In the genomic region with DNA sequence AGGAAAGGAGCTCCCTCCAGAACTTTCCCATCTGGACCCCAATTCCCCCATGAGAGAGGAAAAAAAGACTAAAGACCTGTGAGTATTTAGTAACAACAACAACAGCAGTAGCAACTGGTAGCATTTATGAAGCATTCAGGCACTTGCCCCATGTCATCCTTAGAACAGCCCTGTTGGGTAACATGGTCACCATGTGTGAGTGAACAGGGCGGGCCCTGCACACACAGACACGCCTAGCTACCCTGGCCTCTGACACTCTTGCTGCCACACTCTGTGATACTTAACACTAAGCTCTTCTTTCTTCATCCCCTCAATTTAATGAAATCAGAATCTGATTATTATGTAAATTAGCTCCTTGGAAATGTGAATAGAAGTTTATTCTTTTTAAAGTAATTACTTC, we compare ENCODE assay signal across 16 cellular contexts. TPM values are rescaled to one million over a fixed set of nuclear protein-coding genes. Genes with fewer than 3 reads are reported as not detected.
"Had no signal": no experiment of that assay in that cellular context is flagged by ENCODE, and none has a peak within 500 bp of the region (broad histone marks: within the 10 kb centered on the region; RNA-seq: fewer than 3 reads in every experiment).

No MANE protein-coding gene starts in this region.

- DNase-seq: activated CD4-positive, alpha-beta T cell treated with anti-CD3 and anti-CD28 coated beads for 1 hour; activated CD4-positive, alpha-beta T cell treated with anti-CD3 and anti-CD28 coated beads, Interleukin-2, amount 50 U/mL, for 48 hours; activated naive CD4-positive, alpha-beta T cell treated with Interleukin-2 at 50 U/mL for 16 hours; aorta; dorsolateral prefrontal cortex; midbrain; naive B cell; pancreas; sigmoid colon; stimulated activated CD4-positive, alpha-beta T cell treated with anti-CD3 and anti-CD28 coated beads, Interleukin-12 subunit alpha, Interleukin-12 subunit beta, amount 100 ng/mL, for 4 hours; stimulated activated CD4-positive, alpha-beta T cell treated with anti-CD3 and anti-CD28 coated beads, Interleukin-2, amount 100 ng/mL, for 24 hours had no signal

- H3K27ac Mint-ChIP-seq: activated T-helper 17 cell treated with anti-CD3 and anti-CD28 coated beads, Interleukin-2, amount 50 U/mL, for 72 hours had no signal

- H3K27me3 Mint-ChIP-seq: activated T-helper 17 cell treated with anti-CD3 and anti-CD28 coated beads, Interleukin-2, amount 50 U/mL, for 72 hours; naive B cell had no signal

- H3K4me1 Mint-ChIP-seq: activated T-helper 17 cell treated with anti-CD3 and anti-CD28 coated beads, Interleukin-2, amount 50 U/mL, for 72 hours; naive B cell had no signal

- H3K27ac ChIP-seq: pancreas, sigmoid colon, tibial nerve had no signal

- H3K9me3 Mint-ChIP-seq: activated T-helper 17 cell treated with anti-CD3 and anti-CD28 coated beads, Interleukin-2, amount 50 U/mL, for 72 hours; naive B cell had no signal

- H3K27me3 ChIP-seq: dorsolateral prefrontal cortex, esophagus muscularis mucosa, pancreas, sigmoid colon, tibial nerve had no signal

- H3K4me1 ChIP-seq: pancreas, tibial nerve had no signal

- H3K4me3 Mint-ChIP-seq: activated T-helper 17 cell treated with anti-CD3 and anti-CD28 coated beads, Interleukin-2, amount 50 U/mL, for 72 hours; naive B cell had no signal

- H3K36me3 ChIP-seq: pancreas, sigmoid colon had no signal

- H3K9me3 ChIP-seq: esophagus muscularis mucosa, pancreas, sigmoid colon, tibial nerve had no signal

- ATAC-seq: activated T-helper 17 cell treated with anti-CD3 and anti-CD28 coated beads, Interleukin-2, amount 50 U/mL, for 72 hours; pancreas had no signal

- H3K4me3 ChIP-seq: esophagus muscularis mucosa, pancreas, sigmoid colon, tibial nerve had no signal

- H3K36me3 Mint-ChIP-seq: naive B cell had no signal

RNA-seq across cellular contexts. Expression of a gene that starts 26.1 kb away (rescaled TPM):
- total RNA-seq: activated T-helper 17 cell treated with anti-CD3 and anti-CD28 coated beads, Interleukin-2, amount 50 U/mL, for 72 hours; lung microvascular endothelial cell; T-helper 1 cell treated with Interleukin-12 subunit alpha and Interleukin-12 subunit beta and Interleukin-4 antibody, amounts not matched to agents 30 ng/mL and 1 ng/mL, for 36 hours had no signal
